ENCODE assay signal across 8 cellular contexts in genomic region chr12:67650127-67650495, GRCh38. TPM values are rescaled to one million over a fixed set of nuclear protein-coding genes. Genes with fewer than 3 reads are reported as not detected.
DNase-seq lines count a peak whose midpoint lies in the region; ATAC-seq and TF ChIP-seq lines count a peak whose summit lies in the region.

No MANE protein-coding gene starts in this region.

- TF ChIP-seq CTCF in AG04449 (IDR thresholded peaks at IDR 0.05; ENCODE audit: insufficient read depth, low read length, missing control alignments) (no peak), ovary (IDR thresholded peaks at IDR 0.05) (no peak)

- POLR2A ChIA-PET in AG04449 (lab: Yijun Ruan, JAX) (no interaction called here), HEK293T (lab: Yijun Ruan, JAX) (no interaction called here)

- no peaks in the 10 kb centered on the region for H3K36me3 ChIP-seq in ovary

- no peak for TF ChIP-seq POLR2A in ovary (IDR thresholded peaks at IDR 0.05)

- H3K4me3 ChIP-seq in AG04449 (ENCODE audit: low read depth, low read length) (peak overlapping the region; percentile 86), ovary (peak overlapping the region; percentile 84)

- no peaks in the 10 kb centered on the region for H3K27me3 Mint-ChIP-seq in activated T-cell treated with anti-CD3 and anti-CD28 coated beads, Interleukin-2, amount 50 U/mL, for 24 hours

- H3K4me1 Mint-ChIP-seq in activated T-cell treated with anti-CD3 and anti-CD28 coated beads, Interleukin-2, amount 50 U/mL, for 24 hours (ENCODE audit: low read depth) = peaks cover 63% of the 10 kb centered on the region

- H3K4me3 Mint-ChIP-seq in activated T-cell treated with anti-CD3 and anti-CD28 coated beads, Interleukin-2, amount 50 U/mL, for 24 hours = peak overlapping the region; percentile 87

- H3K27me3 ChIP-seq in ovary = no peaks in the 10 kb centered on the region

- H3K9me3 Mint-ChIP-seq in activated T-cell treated with anti-CD3 and anti-CD28 coated beads, Interleukin-2, amount 50 U/mL, for 24 hours = no peaks in the 10 kb centered on the region

- H3K27ac Mint-ChIP-seq in activated T-cell treated with anti-CD3 and anti-CD28 coated beads, Interleukin-2, amount 50 U/mL, for 24 hours = peak overlapping the region; percentile 92

- CTCF ChIA-PET in AG04449 (lab: Yijun Ruan, JAX) = interaction anchor here (1.4 kb wide), 1 partner anchor 293 kb away, joined by 4 read pairs; no protein-coding TSS in a partner anchor
- CTCF ChIA-PET in HEK293T (lab: Yijun Ruan, JAX) = no interaction called here

- DNase-seq in AG04449 (ENCODE audit: low read depth, low spot score) = no peak
- DNase-seq in HEK293T (ENCODE audit: extremely low spot score) = peak; percentile 10
- peak; percentile 49 for DNase-seq in activated T-cell treated with anti-CD3 and anti-CD28 coated beads, Interleukin-2, amount 50 U/mL, for 24 hours
- DNase-seq in germinal center (ENCODE audit: low spot score) = peak; percentile 36
- DNase-seq in ovary = peak; percentile 20 to 46 (median 35)
- DNase-seq in GOT3 (lab: John Stamatoyannopoulos, UW) = no peak
- no peak for DNase-seq in AG08395 (ENCODE audit: low spot score)

- H3K9me3 ChIP-seq in ovary = no peaks in the 10 kb centered on the region

- no peak for ATAC-seq in HG03196 (IDR thresholded peaks at IDR 0.05; ENCODE audit: unreplicated experiment)

- intact Hi-C loops in ovary (cut with DNase I) = loop anchor here in 2 of 4 donors (10.0 kb wide), 2 partner anchors 205 to 295 kb away; no protein-coding TSS in a partner anchor

- H3K27ac ChIP-seq in ovary = peak overlapping the region in 1 of 2 donors; percentile 28

- H3K36me3 Mint-ChIP-seq in activated T-cell treated with anti-CD3 and anti-CD28 coated beads, Interleukin-2, amount 50 U/mL, for 24 hours (ENCODE audit: low read depth) = peaks cover 43% of the 10 kb centered on the region

- H3K4me1 ChIP-seq in ovary (ENCODE audit: insufficient read depth) = peaks cover 16% of the 10 kb centered on the region

- 0 to 2% (median 1%) methylated on average over 13 of the region's 13 CpGs for WGBS in ovary, 3 donors

- no peak for TF ChIP-seq EP300 in ovary (IDR thresholded peaks at IDR 0.05)

TF ChIP-seq in HEK293T, 16 proteins besides CTCF, POLR2A, EP300 and RAD21:
- TF ChIP-seq SP1 (IDR thresholded peaks at IDR 0.05) = no peak
- no peak for TF ChIP-seq FOXM1 (IDR thresholded peaks at IDR 0.05; ENCODE audit: borderline replicate concordance)
- TF ChIP-seq SUZ12 (IDR thresholded peaks at IDR 0.05) = no peak
- no peak for TF ChIP-seq ELF4 (IDR thresholded peaks at IDR 0.05)
- no peak for TF ChIP-seq LEF1 (IDR thresholded peaks at IDR 0.05; ENCODE audit: borderline replicate concordance)
- no peak for TF ChIP-seq L3MBTL2 (conservative IDR thresholded peaks at IDR 0.05)
- TF ChIP-seq ARNT (IDR thresholded peaks at IDR 0.05) = no peak
- TF ChIP-seq FOXK2 (IDR thresholded peaks at IDR 0.05) = no peak
- TF ChIP-seq HDGF (IDR thresholded peaks at IDR 0.05; ENCODE audit: borderline replicate concordance) = no peak
- TF ChIP-seq FOXA1 (IDR thresholded peaks at IDR 0.05) = no peak
- no peak for TF ChIP-seq BHLHE40 (IDR thresholded peaks at IDR 0.05; ENCODE audit: borderline replicate concordance)

RNA-seq across cellular contexts. Expression of gene DYRK2, which starts 1.6 kb away (rescaled TPM):
- 10 to 100 TPM; 10.1 to 23.6 (median 20.2) TPM for total RNA-seq in ovary
- polyA plus RNA-seq in ovary = 10 to 100 TPM in 1 of 2 donors, 1 to 10 TPM in 1; 7.4 to 15.4 TPM

Comparison
In these comparisons a context has a peak if more than half of its experiments do, and no peak if none do; other contexts are left out.
1. DNase-seq: peak in HEK293T (single experiment), activated T-cell treated with anti-CD3 and anti-CD28 coated beads, Interleukin-2, amount 50 U/mL, for 24 hours (single experiment), germinal center (single experiment) and ovary (5 of 5); none in AG04449 (single experiment), GOT3 (single experiment) and AG08395 (single experiment).